ENCODE assay signal across 8 cellular contexts in the genomic region with DNA sequence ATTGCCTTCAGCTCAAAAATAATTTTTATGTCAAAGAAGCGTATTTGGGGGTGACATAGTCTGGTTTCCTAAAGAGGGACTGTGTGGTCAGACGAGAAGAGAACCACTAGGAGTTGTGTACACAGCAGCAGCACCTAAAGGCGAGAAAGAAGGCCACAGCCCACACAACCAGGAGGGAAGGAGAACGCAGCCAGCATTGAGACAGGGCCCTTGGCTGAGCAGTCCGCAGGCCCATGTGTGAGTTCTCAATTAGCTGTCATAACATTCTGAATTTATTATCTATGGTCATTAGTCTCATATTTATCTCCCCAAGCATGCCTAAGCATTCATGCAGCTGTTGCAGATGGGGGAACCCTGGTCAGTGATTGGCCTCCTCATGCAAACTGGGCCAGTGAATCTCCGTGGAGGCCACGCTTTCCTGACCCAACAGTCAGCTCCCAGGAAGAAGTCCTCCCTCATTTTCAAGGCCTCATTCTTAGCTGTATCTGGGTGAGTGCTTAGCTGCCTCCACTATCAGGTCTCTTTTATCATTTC.
DNase-seq lines count a peak whose midpoint lies in the region; ATAC-seq, FAIRE-seq and TF ChIP-seq lines count a peak whose summit lies in the region.

No MANE protein-coding gene starts in this region.

- H3K4me1 ChIP-seq in tibial nerve = no peaks in the 10 kb centered on the region

- peak; percentile 89 for FAIRE-seq in GM12891 (lab: Jason Lieb, UNC)

- peak overlapping the region in 1 of 4 donors; percentile 7 for H3K27ac ChIP-seq in tibial nerve

- no peak overlapping the region for H3K4me3 ChIP-seq in tibial nerve

- peak; percentile 58; the same call in 1 of the 2 replicates for TF ChIP-seq POLR2A in GM12891 (IDR thresholded peaks at IDR 0.05; ENCODE audit: low read depth, low read length)
- TF ChIP-seq POLR2A in tibial nerve (IDR thresholded peaks at IDR 0.05) = no peak

- H3K4me1 Mint-ChIP-seq in memory B cell = peaks cover 27% of the 10 kb centered on the region

- TF ChIP-seq CTCF in tibial nerve (IDR thresholded peaks at IDR 0.05) = no peak

- 66 to 67% methylated on average over 7 of the region's 7 CpGs for WGBS in tibial nerve, 2 donors

- no peaks in the 10 kb centered on the region for H3K27me3 Mint-ChIP-seq in memory B cell

- H3K4me3 Mint-ChIP-seq in memory B cell = peak overlapping the region; percentile 78

- peaks cover 16% of the 10 kb centered on the region for H3K36me3 Mint-ChIP-seq in memory B cell

- peak overlapping the region; percentile 99 for H3K27ac Mint-ChIP-seq in memory B cell

- H3K27me3 ChIP-seq in tibial nerve = no peaks in the 10 kb centered on the region

- peaks cover 0 to 2% (median 0%) of the 10 kb centered on the region in 4 donors for H3K9me3 ChIP-seq in tibial nerve

- DNase-seq in GM12891 (ENCODE audit: insufficient read length, low spot score) (no peak), NCI-H146 (lab: John Stamatoyannopoulos, UW) (peak; percentile 75), memory B cell (ENCODE audit: low spot score in 2 of 2) (no peak), 8988T (no peak), tibial nerve (ENCODE audit: low spot score in 2 of 2) (no peak), SKM-1 treated with dmso at 0.1 percent for 144 hours (lab: John Stamatoyannopoulos, UW; ENCODE audit: unreplicated experiment) (no peak), OCI-M1 (lab: John Stamatoyannopoulos, UW) (no peak)

- H3K9me3 Mint-ChIP-seq in memory B cell = peaks cover 4% of the 10 kb centered on the region

- TF ChIP-seq EP300 in tibial nerve (IDR thresholded peaks at IDR 0.05) = no peak

- no peaks in the 10 kb centered on the region for H3K36me3 ChIP-seq in tibial nerve

- ATAC-seq in GM21723 (IDR thresholded peaks at IDR 0.05; ENCODE audit: unreplicated experiment) (peak; percentile 74), memory B cell (ENCODE audit: low read depth) (peak; percentile 48)

TF ChIP-seq in GM12891, 5 proteins besides CTCF, POLR2A, EP300 and RAD21:
- peak; percentile 77; the same call in 1 of the 2 replicates for TF ChIP-seq POU2F2 (IDR thresholded peaks at IDR 0.05; ENCODE audit: low read depth, low read length)
- TF ChIP-seq SPI1 (IDR thresholded peaks at IDR 0.05; ENCODE audit: low read depth, low read length) = 0 out of 2 replicates have a peak, but pooled peaks have one; percentile 8
- peak; percentile 78 for TF ChIP-seq POLR2AphosphoS5 (IDR thresholded peaks at IDR 0.05; ENCODE audit: low read depth, low read length)
- no peak for TF ChIP-seq PAX5 (IDR thresholded peaks at IDR 0.05; ENCODE audit: insufficient read depth, low read length, severe bottlenecking)
- peak; percentile 69 for TF ChIP-seq TAF1 (IDR thresholded peaks at IDR 0.05; ENCODE audit: low read depth, low read length)
